8 cellular contexts compared by ENCODE assay signal in genomic region chr9:127877566-127877998, GRCh38. TPM values are rescaled to one million over a fixed set of nuclear protein-coding genes. Genes with fewer than 3 reads are reported as not detected.
DNase-seq lines count a peak whose midpoint lies in the region; ATAC-seq lines count a peak whose summit lies in the region.

A gene with protein sequence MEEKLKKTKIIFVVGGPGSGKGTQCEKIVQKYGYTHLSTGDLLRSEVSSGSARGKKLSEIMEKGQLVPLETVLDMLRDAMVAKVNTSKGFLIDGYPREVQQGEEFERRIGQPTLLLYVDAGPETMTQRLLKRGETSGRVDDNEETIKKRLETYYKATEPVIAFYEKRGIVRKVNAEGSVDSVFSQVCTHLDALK (minus strand): TSS chr9:127877675. CDS start chr9:127874617, 3,058 bp downstream.

- H3K36me3 Mint-ChIP-seq in activated naive CD8-positive, alpha-beta T cell treated with anti-CD3 and anti-CD28 coated beads, Interleukin-2, amount 10 ng/mL, durations not matched to agents 7 days and 5 days, result peaks cover 3% of the 10 kb centered on the region

- no peak for ATAC-seq in activated naive CD8-positive, alpha-beta T cell treated with anti-CD3 and anti-CD28 coated beads, Interleukin-2, amount 10 ng/mL, durations not matched to agents 7 days and 5 days (ENCODE audit: low read depth)
- peak; percentile 83 for ATAC-seq in Right ventricle myocardium inferior
- ATAC-seq in HG03460 (IDR thresholded peaks at IDR 0.05; ENCODE audit: unreplicated experiment), result no peak
- ATAC-seq in HG02610 (IDR thresholded peaks at IDR 0.05; ENCODE audit: unreplicated experiment), result no peak
- ATAC-seq in HG02938 (IDR thresholded peaks at IDR 0.05; ENCODE audit: unreplicated experiment), result no peak

- no peaks in the 10 kb centered on the region for H3K9me3 ChIP-seq in neuron (ENCODE audit: low read length)

- peaks cover 2% of the 10 kb centered on the region for H3K27me3 Mint-ChIP-seq in activated naive CD8-positive, alpha-beta T cell treated with anti-CD3 and anti-CD28 coated beads, Interleukin-2, amount 10 ng/mL, durations not matched to agents 7 days and 5 days

- no peaks in the 10 kb centered on the region for H3K36me3 ChIP-seq in neuron (ENCODE audit: insufficient read depth, low read length)

- peak within 1 kb of the TSS; percentile 28 for H3K4me3 Mint-ChIP-seq in activated naive CD8-positive, alpha-beta T cell treated with anti-CD3 and anti-CD28 coated beads, Interleukin-2, amount 10 ng/mL, durations not matched to agents 7 days and 5 days

- peaks cover 47% of the 10 kb centered on the region for H3K4me1 ChIP-seq in neuron (ENCODE audit: insufficient read depth, low read length)

- peak within 1 kb of the TSS; percentile 48 for H3K27ac Mint-ChIP-seq in activated naive CD8-positive, alpha-beta T cell treated with anti-CD3 and anti-CD28 coated beads, Interleukin-2, amount 10 ng/mL, durations not matched to agents 7 days and 5 days

- H3K27me3 ChIP-seq in neuron (ENCODE audit: insufficient read depth, low read length), result no peaks in the 10 kb centered on the region

- DNase-seq in Daoy (ENCODE audit: low read depth) (peak; percentile 84), NCI-H146 (lab: John Stamatoyannopoulos, UW) (peak; percentile 60), Right ventricle myocardium inferior (ENCODE audit: missing footprints) (peak; percentile 85)
- DNase-seq in activated naive CD8-positive, alpha-beta T cell treated with anti-CD3 and anti-CD28 coated beads, Interleukin-2, amount 10 ng/mL, durations not matched to agents 7 days and 5 days, result no peak

- no peaks in the 10 kb centered on the region for H3K9me3 Mint-ChIP-seq in activated naive CD8-positive, alpha-beta T cell treated with anti-CD3 and anti-CD28 coated beads, Interleukin-2, amount 10 ng/mL, durations not matched to agents 7 days and 5 days

- peak within 1 kb of the TSS; percentile 46 for H3K4me3 ChIP-seq in neuron (ENCODE audit: low read length)

- peak within 1 kb of the TSS; percentile 60 for H2AFZ ChIP-seq in neuron (ENCODE audit: low read depth, low read length)

- H3K4me1 Mint-ChIP-seq in activated naive CD8-positive, alpha-beta T cell treated with anti-CD3 and anti-CD28 coated beads, Interleukin-2, amount 10 ng/mL, durations not matched to agents 7 days and 5 days, result peaks cover 2% of the 10 kb centered on the region

- intact Hi-C loops in Right ventricle myocardium inferior (cut with DNase I), result loop anchor here (5.0 kb wide), 1 partner anchor 40 kb away; the partner anchor contains the start of gene ST6GALNAC4

- POLR2A ChIA-PET in activated naive CD8-positive, alpha-beta T cell treated with anti-CD3 and anti-CD28 coated beads, Interleukin-2, amount 10 ng/mL, durations not matched to agents 7 days and 5 days (lab: Charles Lee), result interaction anchor here (1.1 kb wide), 1 partner anchor 28 kb away, joined by 3 read pairs; no protein-coding TSS in a partner anchor

RNA-seq across cellular contexts. Expression of the gene that starts here (rescaled TPM):
- 37.5 and 73.4 TPM in 2 replicates for total RNA-seq in Daoy (2014; rRNA removed; shearing (Covaris generic))
- total RNA-seq in activated naive CD8-positive, alpha-beta T cell treated with anti-CD3 and anti-CD28 coated beads, Interleukin-2, amount 10 ng/mL, durations not matched to agents 7 days and 5 days, result 10 to 100 TPM; 46.8 to 54.6 TPM
- total RNA-seq in Right ventricle myocardium inferior, result 880 TPM

Comparison
In these comparisons a context has a peak if more than half of its experiments do, and no peak if none do; other contexts are left out.
1. RNA of the gene that starts here (total RNA-seq): 880 TPM in Right ventricle myocardium inferior (single experiment); 46.8 to 54.6 TPM in activated naive CD8-positive, alpha-beta T cell treated with anti-CD3 and anti-CD28 coated beads, Interleukin-2, amount 10 ng/mL, durations not matched to agents 7 days and 5 days and 37.5 to 73.4 TPM in Daoy; every median in the first group is over 10 times any median in the second.